ENCODE assay signal across 8 cellular contexts in the genomic region with DNA sequence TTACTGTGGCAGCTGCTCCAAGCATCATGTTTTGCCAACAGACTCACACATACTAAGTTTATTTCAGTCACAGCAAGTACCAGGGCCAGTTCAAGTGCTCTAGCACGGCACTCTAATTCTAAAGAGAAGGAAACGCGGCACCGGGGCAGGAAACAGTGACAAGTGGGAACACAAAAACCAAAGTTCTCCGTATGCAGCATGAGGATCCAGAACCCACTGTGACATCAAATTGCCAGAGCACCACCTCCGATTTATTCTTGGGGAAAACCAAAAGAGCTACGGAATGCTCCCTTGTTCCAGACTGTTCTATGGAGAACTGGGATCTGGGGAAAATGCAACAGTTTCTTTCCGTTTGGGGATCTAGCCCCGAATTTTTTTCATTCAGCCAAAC. TPM values are rescaled to one million over a fixed set of nuclear protein-coding genes. Genes with fewer than 3 reads are reported as not detected.
DNase-seq lines count a peak whose midpoint lies in the region; ATAC-seq, FAIRE-seq and TF ChIP-seq lines count a peak whose summit lies in the region.

No MANE protein-coding gene starts in this region.

- peak overlapping the region; percentile 66 for H3K4me3 ChIP-seq in fibroblast of mammary gland (ENCODE audit: control insufficient read depth, low read depth, low read length)
- H3K4me3 ChIP-seq in pancreas = peak overlapping the region; percentile 56 to 71 (median 61)

- ATAC-seq in HG03095 (IDR thresholded peaks at IDR 0.05; ENCODE audit: unreplicated experiment) (peak; percentile 4), pancreas (peak in 2 of 4 donors; percentile 1 to 6)

- H3K36me3 ChIP-seq in pancreas = no peaks in the 10 kb centered on the region

- no peaks in the 10 kb centered on the region for H3K9me3 ChIP-seq in pancreas

- H3K4me1 ChIP-seq in pancreas = peaks cover 11 to 28% (median 14%) of the 10 kb centered on the region in 3 donors

- DNase-seq in stimulated activated CD4-positive, alpha-beta T cell treated with anti-CD3 and anti-CD28 coated beads, Interleukin-4, amount 100 ng/mL, for 4 hours = peak; percentile 7 to 9
- DNase-seq in stimulated activated CD4-positive, alpha-beta T cell treated with anti-CD3 and anti-CD28 coated beads, Interleukin-15, amount 100 ng/mL, for 24 hours = no peak
- DNase-seq in UCSD-AML1 (lab: John Stamatoyannopoulos, UW; ENCODE audit: unreplicated experiment) (peak; percentile 68), fibroblast of mammary gland (ENCODE audit: low read depth) (peak; percentile 2), pancreas (no peak), amygdala (lab: John Stamatoyannopoulos, UW) (no peak), GM19238 (ENCODE audit: insufficient read length, low spot score) (no peak)

- no peaks in the 10 kb centered on the region for H3K27me3 ChIP-seq in pancreas

- no peak for FAIRE-seq in pancreas (lab: Jason Lieb, UNC)

- intact Hi-C loops in pancreas (cut with DNase I) = no loop called here

- WGBS in pancreas, 2 donors = 0 to 1% methylated on average over 9 of the region's 9 CpGs

- no peak for TF ChIP-seq CTCF in fibroblast of mammary gland (conservative IDR thresholded peaks at IDR 0.05; ENCODE audit: control insufficient read depth, insufficient read depth, low read depth, low read length)
- TF ChIP-seq CTCF in pancreas (IDR thresholded peaks at IDR 0.05) = no peak

- peak overlapping the region in 2 of 4 donors; percentile 85 to 87 for H3K27ac ChIP-seq in pancreas

RNA-seq across cellular contexts. Expression of gene PTER, which starts 0.4 kb away (rescaled TPM):
- 10 to 100 TPM in 5 of 6 donors, 1 to 10 TPM in 1; 9.3 to 13.6 (median 11.6) TPM for total RNA-seq in pancreas
- polyA plus RNA-seq in pancreas = 1 to 10 TPM; 2.2 to 5.2 TPM

Comparison
In these comparisons a context has a peak if more than half of its experiments do, and no peak if none do; other contexts are left out.
1. DNase-seq: peak in stimulated activated CD4-positive, alpha-beta T cell treated with anti-CD3 and anti-CD28 coated beads, Interleukin-4, amount 100 ng/mL, for 4 hours (2 of 2), UCSD-AML1 (single experiment) and fibroblast of mammary gland (single experiment); none in stimulated activated CD4-positive, alpha-beta T cell treated with anti-CD3 and anti-CD28 coated beads, Interleukin-15, amount 100 ng/mL, for 24 hours (single experiment), pancreas (0 of 6), amygdala (0 of 56) and GM19238 (single experiment).